20 cellular contexts compared by ENCODE assay signal in the genomic region with DNA sequence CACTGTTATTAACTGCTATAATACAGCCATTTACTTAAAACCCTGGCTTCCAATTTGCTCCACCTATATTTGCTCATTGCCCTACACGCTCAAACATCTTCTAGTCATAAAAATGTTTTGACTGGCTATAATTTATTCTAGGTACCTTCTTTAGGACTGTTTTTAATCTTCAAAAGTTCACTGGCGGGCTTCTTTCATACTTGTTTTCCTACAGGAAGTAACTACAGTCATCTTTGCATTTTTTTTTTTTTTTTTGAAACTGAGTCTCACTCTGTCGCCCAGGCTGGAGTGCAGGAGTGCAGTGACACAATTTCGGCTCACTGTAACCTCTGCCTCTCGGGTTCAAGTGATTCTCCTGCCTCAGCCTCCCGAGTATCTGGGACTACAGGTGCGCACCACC. TPM values are rescaled to one million over a fixed set of nuclear protein-coding genes. Genes with fewer than 3 reads are reported as not detected.
DNase-seq lines count a peak whose midpoint lies in the region; ATAC-seq and TF ChIP-seq lines count a peak whose summit lies in the region.
"Had no signal": no experiment of that assay in that cellular context is flagged by ENCODE, and none has a peak within 500 bp of the region (broad histone marks: within the 10 kb centered on the region; RNA-seq: fewer than 3 reads in every experiment).

No MANE protein-coding gene starts in this region.

- WGBS in right cardiac atrium = 92% methylated on average over 7 of the region's 7 CpGs

- ATAC-seq in HG03571 (IDR thresholded peaks at IDR 0.05; ENCODE audit: unreplicated experiment) = no peak
- ATAC-seq in right cardiac atrium = no peak
- no peak for ATAC-seq in HG02642 (IDR thresholded peaks at IDR 0.05; ENCODE audit: poor library complexity, unreplicated experiment)
- ATAC-seq: left colon, psoas muscle had no signal

- peaks cover 19% of the 10 kb centered on the region for H3K4me1 Mint-ChIP-seq in activated T-cell treated with anti-CD3 and anti-CD28 coated beads, Interleukin-2, amount 50 U/mL, for 24 hours (ENCODE audit: low read depth)
- H3K4me1 Mint-ChIP-seq: activated B cell treated with CpG ODN at 0.5 μM for 24 hours, neural progenitor cell had no signal

- no peaks in the 10 kb centered on the region for H3K4me1 ChIP-seq in right cardiac atrium (ENCODE audit: control insufficient read depth, insufficient read depth, low read length)
- H3K4me1 ChIP-seq: neural progenitor cell, psoas muscle, tibial artery had no signal

- no peaks in the 10 kb centered on the region for H3K9me3 ChIP-seq in right cardiac atrium (ENCODE audit: control insufficient read depth, low read length)
- H3K9me3 ChIP-seq: psoas muscle, tibial artery had no signal

- intact Hi-C loops in right cardiac atrium (cut with DNase I) = no loop called here

- H3K4me3 ChIP-seq in fibroblast of villous mesenchyme (ENCODE audit: low read depth, low read length) = no peak overlapping the region
- no peak overlapping the region for H3K4me3 ChIP-seq in right cardiac atrium (ENCODE audit: low read length)
- H3K4me3 ChIP-seq: neural progenitor cell, psoas muscle, skin epidermis, tibial artery had no signal

- H3K27ac Mint-ChIP-seq in activated T-cell treated with anti-CD3 and anti-CD28 coated beads, Interleukin-2, amount 50 U/mL, for 24 hours = peak overlapping the region; percentile 82
- H3K27ac Mint-ChIP-seq: activated B cell treated with CpG ODN at 0.5 μM for 24 hours, HFFc6, neural progenitor cell had no signal

- H3K9me3 Mint-ChIP-seq in activated T-cell treated with anti-CD3 and anti-CD28 coated beads, Interleukin-2, amount 50 U/mL, for 24 hours = no peaks in the 10 kb centered on the region
- H3K9me3 Mint-ChIP-seq: activated B cell treated with CpG ODN at 0.5 μM for 24 hours, HFFc6, IgD-negative memory B cell, neural progenitor cell had no signal

- peak; percentile 4 for DNase-seq in stimulated activated CD4-positive, alpha-beta T cell treated with anti-CD3 and anti-CD28 coated beads, Interleukin-1b, Interleukin-23, amount 100 ng/mL, for 48 hours
- no peak for DNase-seq in stimulated activated CD4-positive, alpha-beta T cell treated with anti-CD3 and anti-CD28 coated beads, Interleukin-2, amount 100 ng/mL, for 48 hours
- peak; percentile 33 for DNase-seq in activated T-cell treated with anti-CD3 and anti-CD28 coated beads, Interleukin-2, amount 50 U/mL, for 24 hours
- DNase-seq in fibroblast of villous mesenchyme (ENCODE audit: low read depth) = peak; percentile 5
- no peak for DNase-seq in right cardiac atrium
- DNase-seq: activated B cell treated with CpG ODN at 0.5 μM for 24 hours, anterior cingulate cortex, cerebellar nuclear complex, HFFc6, left colon, NCI-H1436, NCI-H748 treated with DMSO at 0.1 percent for 48 hours, psoas muscle, SHP77 treated with DMSO at 0.1 percent for 48 hours, tibial artery had no signal

- H3K36me3 Mint-ChIP-seq in activated T-cell treated with anti-CD3 and anti-CD28 coated beads, Interleukin-2, amount 50 U/mL, for 24 hours (ENCODE audit: low read depth) = peaks cover 84% of the 10 kb centered on the region

- H3K4me3 Mint-ChIP-seq in activated T-cell treated with anti-CD3 and anti-CD28 coated beads, Interleukin-2, amount 50 U/mL, for 24 hours = no peak overlapping the region
- H3K4me3 Mint-ChIP-seq: activated B cell treated with CpG ODN at 0.5 μM for 24 hours, HFFc6, IgD-negative memory B cell, neural progenitor cell had no signal

- no peak overlapping the region for H3K27ac ChIP-seq in right cardiac atrium (ENCODE audit: low read length)
- H3K27ac ChIP-seq: neural progenitor cell, psoas muscle, skin epidermis, tibial artery had no signal

- no peaks in the 10 kb centered on the region for H3K27me3 ChIP-seq in right cardiac atrium (ENCODE audit: control insufficient read depth, insufficient read depth)
- H3K27me3 ChIP-seq: neural progenitor cell, tibial artery had no signal

- no peak for TF ChIP-seq CTCF in fibroblast of villous mesenchyme (IDR thresholded peaks at IDR 0.05; ENCODE audit: insufficient read depth, low read depth, low read length)

- H3K27me3 Mint-ChIP-seq in activated T-cell treated with anti-CD3 and anti-CD28 coated beads, Interleukin-2, amount 50 U/mL, for 24 hours = no peaks in the 10 kb centered on the region
- H3K27me3 Mint-ChIP-seq: activated B cell treated with CpG ODN at 0.5 μM for 24 hours, IgD-negative memory B cell had no signal

RNA-seq across cellular contexts. Expression of gene MPHOSPH9, which starts 32.5 kb away (rescaled TPM):
- total RNA-seq in fibroblast of villous mesenchyme = 43.5 and 61.3 TPM in 2 replicates
- total RNA-seq in right cardiac atrium = 10 to 100 TPM; 14.8 to 27.4 (median 22.5) TPM
- polyA plus RNA-seq in right cardiac atrium = 8.0 TPM

RNA-seq across cellular contexts. Expression of gene MTRFR, which starts 32.8 kb away (rescaled TPM):
- total RNA-seq in fibroblast of villous mesenchyme = 9.0 and 10.4 TPM in 2 replicates
- 10 to 100 TPM in 3 of 4 donors, 1 to 10 TPM in 1; 9.5 to 12.5 (median 10.7) TPM for total RNA-seq in right cardiac atrium
- 14.1 TPM for polyA plus RNA-seq in right cardiac atrium

RNA-seq across cellular contexts. Expression of gene PITPNM2, which starts 49.5 kb away (rescaled TPM):
- total RNA-seq in fibroblast of villous mesenchyme = 3.9 and 4.2 TPM in 2 replicates
- 10 to 100 TPM; 19.4 to 26.8 (median 20.9) TPM for total RNA-seq in right cardiac atrium
- polyA plus RNA-seq in right cardiac atrium = 10.8 TPM

Comparison
In these comparisons a context has a peak if more than half of its experiments do, and no peak if none do; other contexts are left out.
1. DNase-seq: peak in stimulated activated CD4-positive, alpha-beta T cell treated with anti-CD3 and anti-CD28 coated beads, Interleukin-1b, Interleukin-23, amount 100 ng/mL, for 48 hours (single experiment), activated T-cell treated with anti-CD3 and anti-CD28 coated beads, Interleukin-2, amount 50 U/mL, for 24 hours (single experiment) and fibroblast of villous mesenchyme (single experiment); none in stimulated activated CD4-positive, alpha-beta T cell treated with anti-CD3 and anti-CD28 coated beads, Interleukin-2, amount 100 ng/mL, for 48 hours (0 of 2) and right cardiac atrium (0 of 3).